2 cellular contexts compared by ENCODE assay signal in the genomic region with DNA sequence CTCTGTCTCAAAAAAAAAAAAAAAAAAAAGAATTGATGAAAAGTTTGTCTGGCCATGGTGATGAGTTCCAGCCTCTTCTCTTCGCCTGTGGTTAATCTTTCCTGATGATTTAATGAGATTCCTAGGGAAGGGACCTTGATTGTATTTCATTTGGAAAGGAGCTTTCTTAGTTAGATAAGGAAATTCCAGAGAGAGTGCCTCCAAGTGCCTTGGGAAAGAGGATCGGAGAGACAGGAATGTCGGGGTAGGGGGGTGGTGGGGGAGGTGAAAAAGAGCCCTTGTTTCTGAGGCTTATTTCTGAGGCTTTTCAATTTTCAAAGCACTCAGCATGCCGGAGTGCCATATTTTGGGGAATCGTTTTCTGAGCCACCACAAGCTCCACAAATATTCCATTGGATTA.
TF ChIP-seq lines count a peak whose summit lies in the region.

No MANE protein-coding gene starts in this region.

TF ChIP-seq in GM23338, 12 proteins besides CTCF, POLR2A, EP300 and RAD21 (continued from another document):
- TF ChIP-seq ZNF462 (CRISPR knock-in tag; IDR thresholded peaks at IDR 0.05): no peak
- TF ChIP-seq, protein P1, sequence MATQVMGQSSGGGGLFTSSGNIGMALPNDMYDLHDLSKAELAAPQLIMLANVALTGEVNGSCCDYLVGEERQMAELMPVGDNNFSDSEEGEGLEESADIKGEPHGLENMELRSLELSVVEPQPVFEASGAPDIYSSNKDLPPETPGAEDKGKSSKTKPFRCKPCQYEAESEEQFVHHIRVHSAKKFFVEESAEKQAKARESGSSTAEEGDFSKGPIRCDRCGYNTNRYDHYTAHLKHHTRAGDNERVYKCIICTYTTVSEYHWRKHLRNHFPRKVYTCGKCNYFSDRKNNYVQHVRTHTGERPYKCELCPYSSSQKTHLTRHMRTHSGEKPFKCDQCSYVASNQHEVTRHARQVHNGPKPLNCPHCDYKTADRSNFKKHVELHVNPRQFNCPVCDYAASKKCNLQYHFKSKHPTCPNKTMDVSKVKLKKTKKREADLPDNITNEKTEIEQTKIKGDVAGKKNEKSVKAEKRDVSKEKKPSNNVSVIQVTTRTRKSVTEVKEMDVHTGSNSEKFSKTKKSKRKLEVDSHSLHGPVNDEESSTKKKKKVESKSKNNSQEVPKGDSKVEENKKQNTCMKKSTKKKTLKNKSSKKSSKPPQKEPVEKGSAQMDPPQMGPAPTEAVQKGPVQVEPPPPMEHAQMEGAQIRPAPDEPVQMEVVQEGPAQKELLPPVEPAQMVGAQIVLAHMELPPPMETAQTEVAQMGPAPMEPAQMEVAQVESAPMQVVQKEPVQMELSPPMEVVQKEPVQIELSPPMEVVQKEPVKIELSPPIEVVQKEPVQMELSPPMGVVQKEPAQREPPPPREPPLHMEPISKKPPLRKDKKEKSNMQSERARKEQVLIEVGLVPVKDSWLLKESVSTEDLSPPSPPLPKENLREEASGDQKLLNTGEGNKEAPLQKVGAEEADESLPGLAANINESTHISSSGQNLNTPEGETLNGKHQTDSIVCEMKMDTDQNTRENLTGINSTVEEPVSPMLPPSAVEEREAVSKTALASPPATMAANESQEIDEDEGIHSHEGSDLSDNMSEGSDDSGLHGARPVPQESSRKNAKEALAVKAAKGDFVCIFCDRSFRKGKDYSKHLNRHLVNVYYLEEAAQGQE (IDR thresholded peaks at IDR 0.05; ENCODE audit: unreplicated experiment): no peak
- no peak for TF ChIP-seq JUNB (IDR thresholded peaks at IDR 0.05; ENCODE audit: unreplicated experiment)
- TF ChIP-seq STAT1 (IDR thresholded peaks at IDR 0.05; ENCODE audit: unreplicated experiment): no peak
- TF ChIP-seq ZNF331 (CRISPR knock-in tag; IDR thresholded peaks at IDR 0.05; ENCODE audit: low read depth): no peak
- TF ChIP-seq EZH2 (IDR thresholded peaks at IDR 0.05; ENCODE audit: low read depth, unreplicated experiment): no peak
- no peak for TF ChIP-seq CREB1 (CRISPR knock-in tag; IDR thresholded peaks at IDR 0.05; ENCODE audit: low read depth)
- TF ChIP-seq, protein P2, sequence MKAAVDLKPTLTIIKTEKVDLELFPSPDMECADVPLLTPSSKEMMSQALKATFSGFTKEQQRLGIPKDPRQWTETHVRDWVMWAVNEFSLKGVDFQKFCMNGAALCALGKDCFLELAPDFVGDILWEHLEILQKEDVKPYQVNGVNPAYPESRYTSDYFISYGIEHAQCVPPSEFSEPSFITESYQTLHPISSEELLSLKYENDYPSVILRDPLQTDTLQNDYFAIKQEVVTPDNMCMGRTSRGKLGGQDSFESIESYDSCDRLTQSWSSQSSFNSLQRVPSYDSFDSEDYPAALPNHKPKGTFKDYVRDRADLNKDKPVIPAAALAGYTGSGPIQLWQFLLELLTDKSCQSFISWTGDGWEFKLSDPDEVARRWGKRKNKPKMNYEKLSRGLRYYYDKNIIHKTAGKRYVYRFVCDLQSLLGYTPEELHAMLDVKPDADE (IDR thresholded peaks at IDR 0.05): no peak
- TF ChIP-seq ZNF114 (CRISPR knock-in tag; IDR thresholded peaks at IDR 0.05): no peak
- TF ChIP-seq POLR2AphosphoS5 (IDR thresholded peaks at IDR 0.05; ENCODE audit: low read depth): no peak

TF ChIP-seq in WTC11, 78 proteins besides CTCF, POLR2A, EP300 and RAD21 (continued from another document):
- TF ChIP-seq, protein P3, sequence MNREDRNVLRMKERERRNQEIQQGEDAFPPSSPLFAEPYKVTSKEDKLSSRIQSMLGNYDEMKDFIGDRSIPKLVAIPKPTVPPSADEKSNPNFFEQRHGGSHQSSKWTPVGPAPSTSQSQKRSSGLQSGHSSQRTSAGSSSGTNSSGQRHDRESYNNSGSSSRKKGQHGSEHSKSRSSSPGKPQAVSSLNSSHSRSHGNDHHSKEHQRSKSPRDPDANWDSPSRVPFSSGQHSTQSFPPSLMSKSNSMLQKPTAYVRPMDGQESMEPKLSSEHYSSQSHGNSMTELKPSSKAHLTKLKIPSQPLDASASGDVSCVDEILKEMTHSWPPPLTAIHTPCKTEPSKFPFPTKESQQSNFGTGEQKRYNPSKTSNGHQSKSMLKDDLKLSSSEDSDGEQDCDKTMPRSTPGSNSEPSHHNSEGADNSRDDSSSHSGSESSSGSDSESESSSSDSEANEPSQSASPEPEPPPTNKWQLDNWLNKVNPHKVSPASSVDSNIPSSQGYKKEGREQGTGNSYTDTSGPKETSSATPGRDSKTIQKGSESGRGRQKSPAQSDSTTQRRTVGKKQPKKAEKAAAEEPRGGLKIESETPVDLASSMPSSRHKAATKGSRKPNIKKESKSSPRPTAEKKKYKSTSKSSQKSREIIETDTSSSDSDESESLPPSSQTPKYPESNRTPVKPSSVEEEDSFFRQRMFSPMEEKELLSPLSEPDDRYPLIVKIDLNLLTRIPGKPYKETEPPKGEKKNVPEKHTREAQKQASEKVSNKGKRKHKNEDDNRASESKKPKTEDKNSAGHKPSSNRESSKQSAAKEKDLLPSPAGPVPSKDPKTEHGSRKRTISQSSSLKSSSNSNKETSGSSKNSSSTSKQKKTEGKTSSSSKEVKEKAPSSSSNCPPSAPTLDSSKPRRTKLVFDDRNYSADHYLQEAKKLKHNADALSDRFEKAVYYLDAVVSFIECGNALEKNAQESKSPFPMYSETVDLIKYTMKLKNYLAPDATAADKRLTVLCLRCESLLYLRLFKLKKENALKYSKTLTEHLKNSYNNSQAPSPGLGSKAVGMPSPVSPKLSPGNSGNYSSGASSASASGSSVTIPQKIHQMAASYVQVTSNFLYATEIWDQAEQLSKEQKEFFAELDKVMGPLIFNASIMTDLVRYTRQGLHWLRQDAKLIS (CRISPR knock-in tag; IDR thresholded peaks at IDR 0.05; ENCODE audit: borderline replicate concordance): no peak
- no peak for TF ChIP-seq USF1 (CRISPR knock-in tag; IDR thresholded peaks at IDR 0.05)
- TF ChIP-seq TEAD1 (CRISPR knock-in tag; IDR thresholded peaks at IDR 0.05): no peak
- TF ChIP-seq IRF2 (CRISPR knock-in tag; IDR thresholded peaks at IDR 0.05; ENCODE audit: borderline replicate concordance, low read depth): no peak
- TF ChIP-seq ZNF532 (CRISPR knock-in tag; IDR thresholded peaks at IDR 0.05; ENCODE audit: borderline replicate concordance): no peak
- no peak for TF ChIP-seq ESRRA (CRISPR knock-in tag; IDR thresholded peaks at IDR 0.05; ENCODE audit: borderline replicate concordance)
- TF ChIP-seq, protein P4, sequence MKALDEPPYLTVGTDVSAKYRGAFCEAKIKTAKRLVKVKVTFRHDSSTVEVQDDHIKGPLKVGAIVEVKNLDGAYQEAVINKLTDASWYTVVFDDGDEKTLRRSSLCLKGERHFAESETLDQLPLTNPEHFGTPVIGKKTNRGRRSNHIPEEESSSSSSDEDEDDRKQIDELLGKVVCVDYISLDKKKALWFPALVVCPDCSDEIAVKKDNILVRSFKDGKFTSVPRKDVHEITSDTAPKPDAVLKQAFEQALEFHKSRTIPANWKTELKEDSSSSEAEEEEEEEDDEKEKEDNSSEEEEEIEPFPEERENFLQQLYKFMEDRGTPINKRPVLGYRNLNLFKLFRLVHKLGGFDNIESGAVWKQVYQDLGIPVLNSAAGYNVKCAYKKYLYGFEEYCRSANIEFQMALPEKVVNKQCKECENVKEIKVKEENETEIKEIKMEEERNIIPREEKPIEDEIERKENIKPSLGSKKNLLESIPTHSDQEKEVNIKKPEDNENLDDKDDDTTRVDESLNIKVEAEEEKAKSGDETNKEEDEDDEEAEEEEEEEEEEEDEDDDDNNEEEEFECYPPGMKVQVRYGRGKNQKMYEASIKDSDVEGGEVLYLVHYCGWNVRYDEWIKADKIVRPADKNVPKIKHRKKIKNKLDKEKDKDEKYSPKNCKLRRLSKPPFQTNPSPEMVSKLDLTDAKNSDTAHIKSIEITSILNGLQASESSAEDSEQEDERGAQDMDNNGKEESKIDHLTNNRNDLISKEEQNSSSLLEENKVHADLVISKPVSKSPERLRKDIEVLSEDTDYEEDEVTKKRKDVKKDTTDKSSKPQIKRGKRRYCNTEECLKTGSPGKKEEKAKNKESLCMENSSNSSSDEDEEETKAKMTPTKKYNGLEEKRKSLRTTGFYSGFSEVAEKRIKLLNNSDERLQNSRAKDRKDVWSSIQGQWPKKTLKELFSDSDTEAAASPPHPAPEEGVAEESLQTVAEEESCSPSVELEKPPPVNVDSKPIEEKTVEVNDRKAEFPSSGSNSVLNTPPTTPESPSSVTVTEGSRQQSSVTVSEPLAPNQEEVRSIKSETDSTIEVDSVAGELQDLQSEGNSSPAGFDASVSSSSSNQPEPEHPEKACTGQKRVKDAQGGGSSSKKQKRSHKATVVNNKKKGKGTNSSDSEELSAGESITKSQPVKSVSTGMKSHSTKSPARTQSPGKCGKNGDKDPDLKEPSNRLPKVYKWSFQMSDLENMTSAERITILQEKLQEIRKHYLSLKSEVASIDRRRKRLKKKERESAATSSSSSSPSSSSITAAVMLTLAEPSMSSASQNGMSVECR (CRISPR knock-in tag; IDR thresholded peaks at IDR 0.05; ENCODE audit: borderline replicate concordance): no peak
- no peak for TF ChIP-seq ZNF423 (CRISPR knock-in tag; IDR thresholded peaks at IDR 0.05)
TF ChIP-seq in WTC11: peak in this region for 0.
